In the genomic region with DNA sequence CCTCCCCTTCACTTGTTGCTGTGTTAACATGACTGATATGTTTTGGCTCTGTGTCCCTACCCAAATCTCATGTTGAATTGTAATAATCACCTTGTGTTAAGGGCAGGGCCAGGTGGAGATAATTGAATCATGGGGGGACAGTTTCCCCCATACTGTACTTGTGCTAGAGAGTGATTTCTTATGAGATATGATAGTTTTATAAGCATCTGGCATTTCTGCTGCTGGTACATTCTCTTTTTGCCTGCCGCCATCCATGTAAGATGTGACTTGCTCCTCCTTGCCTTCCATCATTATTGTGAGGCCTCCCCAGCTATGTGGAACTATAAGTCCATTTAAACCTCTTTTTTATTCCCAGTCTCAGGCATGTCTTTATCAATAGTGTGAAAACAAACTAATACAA, we compare ENCODE assay signal across 28 cellular contexts.
"Had no signal": no experiment of that assay in that cellular context is flagged by ENCODE, and none has a peak within 500 bp of the region (broad histone marks: within the 10 kb centered on the region; RNA-seq: fewer than 3 reads in every experiment).

No MANE protein-coding gene starts in this region.

- H3K27me3 ChIP-seq: colonic mucosa, esophagus muscularis mucosa, esophagus squamous epithelium, foreskin keratinocyte, gastrocnemius medialis, gastroesophageal sphincter, heart left ventricle, heart right ventricle had no signal

- H3K4me1 ChIP-seq: colonic mucosa, esophagus muscularis mucosa, esophagus squamous epithelium, foreskin keratinocyte, gastrocnemius medialis, gastroesophageal sphincter, heart left ventricle, heart right ventricle had no signal

- ATAC-seq: effector memory CD8-positive, alpha-beta T cell; esophagus mucosa; foreskin keratinocyte; gastrocnemius medialis; gastroesophageal sphincter; heart left ventricle; heart right ventricle had no signal

- FAIRE-seq: colon, endometrium, endothelial cell of umbilical vein, frontal cortex had no signal

- H3K36me3 ChIP-seq: colonic mucosa, esophagus muscularis mucosa, esophagus squamous epithelium, gastrocnemius medialis, gastroesophageal sphincter, heart left ventricle, heart right ventricle had no signal

- H3K9me3 ChIP-seq: colonic mucosa, esophagus muscularis mucosa, esophagus squamous epithelium, gastrocnemius medialis, gastroesophageal sphincter, heart right ventricle had no signal

- H3K27me3 Mint-ChIP-seq: effector memory CD8-positive, alpha-beta T cell had no signal

- H3K27ac Mint-ChIP-seq: dendritic cell treated with granulocyte-macrophage colony-stimulating factor and Interleukin-4, amounts not matched to agents 40 ng/mL and 50 ng/mL, for 4 days; effector memory CD8-positive, alpha-beta T cell had no signal

- H3K27ac ChIP-seq: colonic mucosa, coronary artery, dorsolateral prefrontal cortex, epithelial cell of prostate, esophagus muscularis mucosa, esophagus squamous epithelium, foreskin keratinocyte, gastrocnemius medialis, gastroesophageal sphincter, heart left ventricle, heart right ventricle had no signal

- H3K4me3 Mint-ChIP-seq: dendritic cell treated with granulocyte-macrophage colony-stimulating factor and Interleukin-4, amounts not matched to agents 40 ng/mL and 50 ng/mL, for 4 days; effector memory CD8-positive, alpha-beta T cell had no signal

- H3K4me3 ChIP-seq: colonic mucosa, coronary artery, dorsolateral prefrontal cortex, esophagus muscularis mucosa, esophagus squamous epithelium, gastrocnemius medialis, gastroesophageal sphincter, heart left ventricle, heart right ventricle had no signal

- DNase-seq: colonic mucosa; cortex of kidney; dermis blood vessel endothelial cell; dorsolateral prefrontal cortex; effector CD4-positive, alpha-beta T cell; effector CD8-positive, alpha-beta T cell; effector memory CD4-positive, alpha-beta T cell; effector memory CD8-positive, alpha-beta T cell; erythroblast; esophagus squamous epithelium; foreskin fibroblast; foreskin keratinocyte; foreskin melanocyte; gastrocnemius medialis; glutamatergic neuron; head of caudate nucleus; heart left ventricle; heart right ventricle had no signal
